Comparison of ENCODE assay signal across 8 cellular contexts in genomic region chr3:45995370-45996192, GRCh38.
A peak's percentile ranks its signal among the peaks of the same experiment; 100 is the strongest.
DNase-seq lines count a peak whose midpoint lies in the region; ATAC-seq and FAIRE-seq lines count a peak whose summit lies in the region.

Gene FYCO1, minus strand, starts transcription at chr3:45995824. Its CDS starts 10,914 bp downstream, at chr3:45984910.

- DNase-seq in ACHN: peak; percentile 81
- peak; percentile 47 for DNase-seq in NCI-H345 treated with DMSO at 0.1 percent for 48 hours (lab: John Stamatoyannopoulos, UW; ENCODE audit: unreplicated experiment)
- peak; percentile 71 to 72 for DNase-seq in central memory CD8-positive, alpha-beta T cell (ENCODE audit: low spot score in 2 of 2)
- peak; percentile 87 for DNase-seq in stimulated activated CD4-positive, alpha-beta T cell treated with anti-CD3 and anti-CD28 coated beads, Interleukin-12 subunit alpha, Interleukin-12 subunit beta, amount 100 ng/mL, for 4 hours

- ATAC-seq in GM18868 (IDR thresholded peaks at IDR 0.05; ENCODE audit: unreplicated experiment) (peak; percentile 90), HG03103 (IDR thresholded peaks at IDR 0.05; ENCODE audit: low read depth, unreplicated experiment) (peak; percentile 75)
- peak; percentile 88 to 92 for ATAC-seq in activated CD4-positive, CD25-positive, alpha-beta regulatory T cell treated with anti-CD3 and anti-CD28 coated beads, Interleukin-2, amount 50 U/mL, for 24 hours
- ATAC-seq in central memory CD8-positive, alpha-beta T cell (replicated peaks; ENCODE audit: extremely low read depth, poor library complexity, severe bottlenecking): peak; percentile 75

- no peaks in the 10 kb centered on the region for H3K9me3 Mint-ChIP-seq in central memory CD8-positive, alpha-beta T cell

- no peaks in the 10 kb centered on the region for H3K27me3 Mint-ChIP-seq in central memory CD8-positive, alpha-beta T cell

- in situ Hi-C loops in ACHN (cut with HindIII; ENCODE audit: low pct_ligation_motif_present, low pct_unique_long_range_greater_than_20kb, low sequenced_read_pairs): no loop called here

- peaks cover 39% of the 10 kb centered on the region for H3K4me1 Mint-ChIP-seq in central memory CD8-positive, alpha-beta T cell

- peak within 1 kb of the TSS; percentile 70 for H3K27ac Mint-ChIP-seq in central memory CD8-positive, alpha-beta T cell (ENCODE audit: low read depth)

- peak within 1 kb of the TSS; percentile 80 for H3K4me3 Mint-ChIP-seq in central memory CD8-positive, alpha-beta T cell

- FAIRE-seq in islet of Langerhans (lab: Jason Lieb, UNC): peak; percentile 55

- peaks cover 2% of the 10 kb centered on the region for H3K36me3 Mint-ChIP-seq in central memory CD8-positive, alpha-beta T cell (ENCODE audit: insufficient read depth)

Comparison
In these comparisons a context has a peak if more than half of its experiments do, and no peak if none do; other contexts are left out.
1. Peak in every context shown above with its lines: DNase-seq and ATAC-seq.